In the genomic region with DNA sequence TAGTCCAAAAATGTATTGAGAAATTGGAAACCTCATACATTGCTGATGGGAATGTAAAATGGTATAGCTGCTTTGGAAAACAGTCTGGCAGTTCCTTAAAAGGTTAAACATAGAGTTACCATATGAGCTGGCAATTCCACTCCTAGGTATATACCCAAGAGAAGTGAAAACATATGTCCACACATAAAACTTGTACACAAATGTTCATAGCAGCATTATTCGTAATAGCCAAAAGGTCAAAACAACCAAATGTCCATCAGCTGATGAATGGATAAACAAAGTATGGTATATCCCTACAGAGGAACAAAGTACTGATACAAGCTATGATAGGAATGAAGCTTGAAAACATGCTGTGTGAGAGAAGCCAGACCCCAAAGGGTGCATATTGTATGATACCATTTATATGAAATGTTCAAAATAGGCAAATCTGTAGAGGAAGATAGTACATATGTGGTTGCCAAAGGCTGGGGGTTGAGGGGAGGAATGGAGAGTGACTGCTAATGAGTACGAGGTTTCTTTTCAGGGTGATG, we compare ENCODE assay signal across 20 cellular contexts.
A peak's percentile ranks its signal among the peaks of the same experiment; 100 is the strongest.
DNase-seq lines count a peak whose midpoint lies in the region; ATAC-seq and TF ChIP-seq lines count a peak whose summit lies in the region.
"Had no signal": no experiment of that assay in that cellular context is flagged by ENCODE, and none has a peak within 500 bp of the region (broad histone marks: within the 10 kb centered on the region; RNA-seq: fewer than 3 reads in every experiment).

No MANE protein-coding gene starts in this region.

- peaks cover 4% of the 10 kb centered on the region for H3K27me3 Mint-ChIP-seq in neural progenitor cell (ENCODE audit: insufficient read depth, low read depth)
- H3K27me3 Mint-ChIP-seq: activated CD8-positive, alpha-beta T cell treated with anti-CD3 and anti-CD28 coated beads for 36 hours; activated T-cell treated with anti-CD3 and anti-CD28 coated beads, Interleukin-2, amount 50 U/mL, for 24 hours had no signal

- H3K4me1 ChIP-seq in HEK293 (ENCODE audit: control insufficient read depth, insufficient read depth, low read length), result peaks cover 9% of the 10 kb centered on the region; the same call in 1 of the 2 replicates
- peaks cover 71% of the 10 kb centered on the region for H3K4me1 ChIP-seq in neural progenitor cell
- peaks cover 58 to 92% (median 69%) of the 10 kb centered on the region in 4 donors for H3K4me1 ChIP-seq in transverse colon
- peaks cover 40% of the 10 kb centered on the region for H3K4me1 ChIP-seq in mucosa of descending colon (ENCODE audit: low read depth)
- H3K4me1 ChIP-seq: SJSA1 had no signal

- no peak for TF ChIP-seq CTCF in HEK293 (tag by site-specific recombination; IDR thresholded peaks at IDR 0.05)
- no peak for TF ChIP-seq CTCF in coronary artery (IDR thresholded peaks at IDR 0.05)
- TF ChIP-seq CTCF in neural progenitor cell (IDR thresholded peaks at IDR 0.05), result no peak
- no peak for TF ChIP-seq CTCF in transverse colon (IDR thresholded peaks at IDR 0.05)
- no peak for TF ChIP-seq CTCF in mucosa of descending colon (IDR thresholded peaks at IDR 0.05)

- DNase-seq in coronary artery (ENCODE audit: low spot score), result no peak
- DNase-seq in neural progenitor cell (ENCODE audit: low spot score), result no peak
- DNase-seq in transverse colon, result no peak
- DNase-seq in mucosa of descending colon, result no peak
- no peak for DNase-seq in activated CD8-positive, alpha-beta memory T cell treated with anti-CD3 and anti-CD28 coated beads, Interleukin-2, amount 50 U/mL, for 48 hours
- DNase-seq: activated CD8-positive, alpha-beta T cell treated with anti-CD3 and anti-CD28 coated beads for 36 hours; activated naive CD4-positive, alpha-beta T cell; activated T-cell treated with anti-CD3 and anti-CD28 coated beads, Interleukin-2, amount 50 U/mL, for 24 hours; CD8-positive, alpha-beta T cell; DMS53; heart left ventricle; left ventricle myocardium superior; MG63; NCI-H1436 treated with DMSO at 0.1 percent for 48 hours; PC-9 had no signal

- POLR2A ChIA-PET in HEK293 (lab: Yijun Ruan, JAX), result interaction anchor here (0.6 kb wide), 1 partner anchor 1019 kb away, joined by 3 read pairs; no protein-coding TSS in a partner anchor

- CTCF ChIA-PET in HEK293 (lab: Yijun Ruan, JAX), result interaction anchor here (0.7 kb wide), 1 partner anchor 31 kb away, joined by 3 read pairs; no protein-coding TSS in a partner anchor

- TF ChIP-seq EP300 in transverse colon (IDR thresholded peaks at IDR 0.05; ENCODE audit: low read depth), result no peak

- peaks cover 56% of the 10 kb centered on the region for H4K20me1 ChIP-seq in neural progenitor cell (ENCODE audit: low read depth)

- H3K9me3 Mint-ChIP-seq in neural progenitor cell, result no peaks in the 10 kb centered on the region
- H3K9me3 Mint-ChIP-seq: activated CD8-positive, alpha-beta T cell treated with anti-CD3 and anti-CD28 coated beads for 36 hours; activated T-cell treated with anti-CD3 and anti-CD28 coated beads, Interleukin-2, amount 50 U/mL, for 24 hours; CD8-positive, alpha-beta T cell; IgD-negative memory B cell; T-helper 2 cell treated with Interferon-gamma antibody and Interleukin-4, amounts not matched to agents 5 μg/mL and 100 μg/mL, for 36 hours had no signal

- intact Hi-C loops in transverse colon (cut with DNase I; ENCODE audit: low total_unique reads) (no loop called here), mucosa of descending colon (cut with DNase I, micrococcal nuclease) (no loop called here)

- H3K36me3 ChIP-seq in HEK293 (ENCODE audit: control insufficient read depth in 2 of 2, insufficient read depth in 1 of 2, low read length in 2 of 2), result no peaks in the 10 kb centered on the region
- no peaks in the 10 kb centered on the region for H3K36me3 ChIP-seq in neural progenitor cell
- H3K36me3 ChIP-seq in transverse colon, result peaks cover 0 to 4% (median 2%) of the 10 kb centered on the region in 4 donors
- H3K36me3 ChIP-seq in mucosa of descending colon (ENCODE audit: low read depth), result no peaks in the 10 kb centered on the region
- H3K36me3 ChIP-seq: MG63, SJSA1 had no signal

- peak overlapping the region; percentile 1 for H3K27ac Mint-ChIP-seq in neural progenitor cell
- H3K27ac Mint-ChIP-seq: activated CD8-positive, alpha-beta T cell treated with anti-CD3 and anti-CD28 coated beads for 36 hours; activated T-cell treated with anti-CD3 and anti-CD28 coated beads, Interleukin-2, amount 50 U/mL, for 24 hours; CD8-positive, alpha-beta T cell; IgD-negative memory B cell; T-helper 2 cell treated with Interferon-gamma antibody and Interleukin-4, amounts not matched to agents 5 μg/mL and 100 μg/mL, for 36 hours had no signal

- no peaks in the 10 kb centered on the region for H3K9me3 ChIP-seq in HEK293 (ENCODE audit: control insufficient read depth, insufficient read depth, low read depth, low read length)
- H3K9me3 ChIP-seq in neural progenitor cell (ENCODE audit: low read depth), result no peaks in the 10 kb centered on the region
- H3K9me3 ChIP-seq in transverse colon, result no peaks in the 10 kb centered on the region
- H3K9me3 ChIP-seq in mucosa of descending colon, result no peaks in the 10 kb centered on the region
- H3K9me3 ChIP-seq: heart left ventricle, MG63, SJSA1 had no signal

- H3K9ac ChIP-seq in neural progenitor cell, result no peak overlapping the region

- in situ Hi-C loops in transverse colon (cut with MboI; ENCODE audit: low pct_ligation_motif_present in 1 of 4, low pct_unique_long_range_greater_than_20kb in 1 of 4, low sequenced_read_pairs in 3 of 4), result no loop called here

- TF ChIP-seq POLR2A in transverse colon (IDR thresholded peaks at IDR 0.05), result no peak

- peak overlapping the region; percentile 66 for H3K4me2 ChIP-seq in neural progenitor cell
- H3K4me2 ChIP-seq: PC-9 had no signal

- 82 to 90% methylated on average over 2 of the region's 2 CpGs for WGBS in transverse colon (ENCODE audit: low coverage in 1 of 2), 2 donors

- no peaks in the 10 kb centered on the region for H3K27me3 ChIP-seq in neural progenitor cell
- no peaks in the 10 kb centered on the region for H3K27me3 ChIP-seq in transverse colon
- H3K27me3 ChIP-seq: heart left ventricle, SJSA1 had no signal

- no peak overlapping the region for H3K4me3 Mint-ChIP-seq in neural progenitor cell
- H3K4me3 Mint-ChIP-seq: activated CD8-positive, alpha-beta T cell treated with anti-CD3 and anti-CD28 coated beads for 36 hours; activated T-cell treated with anti-CD3 and anti-CD28 coated beads, Interleukin-2, amount 50 U/mL, for 24 hours; CD8-positive, alpha-beta T cell; T-helper 2 cell treated with Interferon-gamma antibody and Interleukin-4, amounts not matched to agents 5 μg/mL and 100 μg/mL, for 36 hours had no signal

- H3K27ac ChIP-seq in HEK293 (ENCODE audit: extremely low read depth, low read depth, low read length) (no peak overlapping the region), coronary artery (peak overlapping the region; percentile 98 to 99), neural progenitor cell (no peak overlapping the region), transverse colon (peak overlapping the region; percentile 69 to 96 (median 73))
- H3K27ac ChIP-seq: PC-9, SJSA1 had no signal

- H3K4me1 Mint-ChIP-seq in neural progenitor cell, result peaks cover 83% of the 10 kb centered on the region

- H2AFZ ChIP-seq in neural progenitor cell (replicated peaks), result no peak overlapping the region
- H2AFZ ChIP-seq: PC-9 had no signal

- ATAC-seq in mucosa of descending colon (no peak), GM21367 (IDR thresholded peaks at IDR 0.05; ENCODE audit: unreplicated experiment) (no peak)
- ATAC-seq: activated CD8-positive, alpha-beta T cell treated with anti-CD3 and anti-CD28 coated beads for 36 hours; CD8-positive, alpha-beta T cell; heart left ventricle; left ventricle myocardium superior had no signal

- peaks cover 19% of the 10 kb centered on the region for H3F3A ChIP-seq in neural progenitor cell (ENCODE audit: low read depth)

- H3K4me3 ChIP-seq in HEK293 (ENCODE audit: low read depth, low read length) (no peak overlapping the region), coronary artery (no peak overlapping the region), neural progenitor cell (no peak overlapping the region), transverse colon (no peak overlapping the region), mucosa of descending colon (no peak overlapping the region)
- H3K4me3 ChIP-seq: heart left ventricle, MG63, PC-9, SJSA1 had no signal

- peaks cover 15% of the 10 kb centered on the region for H3K79me2 ChIP-seq in neural progenitor cell (ENCODE audit: low read depth)

- H3K36me3 Mint-ChIP-seq in neural progenitor cell, result peaks cover 19% of the 10 kb centered on the region
- H3K36me3 Mint-ChIP-seq: CD8-positive, alpha-beta T cell had no signal

TF ChIP-seq in HEK293, 187 proteins besides CTCF, POLR2A, EP300 and RAD21:
- TF ChIP-seq ZNF140 (tag by site-specific recombination; IDR thresholded peaks at IDR 0.05), result peak; percentile 65; the same call in 1 of the 2 replicates
- no peak for TF ChIP-seq SP7 (tag by site-specific recombination; IDR thresholded peaks at IDR 0.05)
TF ChIP-seq in HEK293: peak in this region for 1.

Comparison
In these comparisons a context has a peak if more than half of its experiments do, and no peak if none do; other contexts are left out.
1. H3K27ac ChIP-seq: peak in coronary artery (2 of 2) and transverse colon (4 of 4); none in HEK293 (single experiment) and neural progenitor cell (single experiment).